Comparison of ENCODE assay signal across 1 cellular context in genomic region chr4:2353222-2354107, GRCh38.
TF ChIP-seq lines count a peak whose summit lies in the region.

No MANE protein-coding gene starts in this region.

TF ChIP-seq in HepG2, 621 proteins besides CTCF, POLR2A, EP300 and RAD21 (continued from another document):
- TF ChIP-seq, protein P1, sequence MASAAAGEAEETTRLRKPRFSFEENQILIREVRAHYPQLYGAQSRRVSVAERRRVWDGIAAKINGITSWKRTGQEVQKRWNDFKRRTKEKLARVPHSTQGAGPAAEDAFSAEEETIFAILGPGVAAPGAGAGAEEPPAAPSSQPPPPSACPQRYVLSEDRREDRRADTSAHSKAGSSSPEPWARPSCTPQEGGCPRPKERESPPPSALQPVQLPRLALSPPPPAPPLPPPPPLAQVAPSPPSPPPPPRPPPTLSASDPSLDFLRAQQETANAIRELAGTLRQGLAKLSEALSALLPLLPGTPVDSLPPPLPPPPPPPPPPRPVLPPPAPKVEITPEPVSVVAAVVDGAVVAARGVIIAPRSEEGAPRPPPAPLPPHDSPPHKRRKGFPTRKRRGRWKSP (CRISPR knock-in tag; IDR thresholded peaks at IDR 0.05) = no peak
